In the genomic region with DNA sequence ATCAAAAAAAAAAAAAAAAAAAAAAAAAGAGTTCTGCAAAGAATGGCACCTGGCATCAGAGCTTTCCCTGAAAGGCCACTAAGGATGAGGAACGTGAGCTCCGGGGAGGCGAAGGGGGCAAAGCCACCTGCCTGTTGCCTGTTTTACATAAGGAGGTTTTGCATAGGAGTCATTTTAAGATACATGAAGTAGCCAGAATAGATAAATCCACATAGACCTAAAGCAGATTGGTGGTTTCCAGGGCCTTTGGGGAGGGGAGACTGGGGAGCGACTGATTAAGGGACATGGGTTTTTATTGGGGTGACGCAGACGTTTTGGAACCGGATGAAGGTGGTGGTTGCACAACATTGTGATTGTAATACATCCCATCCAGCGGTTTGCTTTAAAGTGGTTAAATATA, we compare ENCODE assay signal across 2 cellular contexts.
TF ChIP-seq lines count a peak whose summit lies in the region.

No MANE protein-coding gene starts in this region.

TF ChIP-seq in liver, 16 proteins besides CTCF, POLR2A, EP300 and RAD21:
- TF ChIP-seq ZBTB33 (IDR thresholded peaks at IDR 0.05), result no peak
- TF ChIP-seq RXRA (IDR thresholded peaks at IDR 0.05), result no peak
- TF ChIP-seq EGR1 (IDR thresholded peaks at IDR 0.05; ENCODE audit: low read depth in 2 of 2), result no peak
- no peak for TF ChIP-seq FOXA2 (IDR thresholded peaks at IDR 0.05)
- no peak for TF ChIP-seq ATF3 (IDR thresholded peaks at IDR 0.05)
- no peak for TF ChIP-seq TAF1 (conservative IDR thresholded peaks at IDR 0.05)
- no peak for TF ChIP-seq HNF4A (conservative IDR thresholded peaks at IDR 0.05)
- TF ChIP-seq GABPA (IDR thresholded peaks at IDR 0.05 in 1 of 2, conservative IDR thresholded peaks at IDR 0.05 in 1 of 2), result no peak
- TF ChIP-seq, protein P1, sequence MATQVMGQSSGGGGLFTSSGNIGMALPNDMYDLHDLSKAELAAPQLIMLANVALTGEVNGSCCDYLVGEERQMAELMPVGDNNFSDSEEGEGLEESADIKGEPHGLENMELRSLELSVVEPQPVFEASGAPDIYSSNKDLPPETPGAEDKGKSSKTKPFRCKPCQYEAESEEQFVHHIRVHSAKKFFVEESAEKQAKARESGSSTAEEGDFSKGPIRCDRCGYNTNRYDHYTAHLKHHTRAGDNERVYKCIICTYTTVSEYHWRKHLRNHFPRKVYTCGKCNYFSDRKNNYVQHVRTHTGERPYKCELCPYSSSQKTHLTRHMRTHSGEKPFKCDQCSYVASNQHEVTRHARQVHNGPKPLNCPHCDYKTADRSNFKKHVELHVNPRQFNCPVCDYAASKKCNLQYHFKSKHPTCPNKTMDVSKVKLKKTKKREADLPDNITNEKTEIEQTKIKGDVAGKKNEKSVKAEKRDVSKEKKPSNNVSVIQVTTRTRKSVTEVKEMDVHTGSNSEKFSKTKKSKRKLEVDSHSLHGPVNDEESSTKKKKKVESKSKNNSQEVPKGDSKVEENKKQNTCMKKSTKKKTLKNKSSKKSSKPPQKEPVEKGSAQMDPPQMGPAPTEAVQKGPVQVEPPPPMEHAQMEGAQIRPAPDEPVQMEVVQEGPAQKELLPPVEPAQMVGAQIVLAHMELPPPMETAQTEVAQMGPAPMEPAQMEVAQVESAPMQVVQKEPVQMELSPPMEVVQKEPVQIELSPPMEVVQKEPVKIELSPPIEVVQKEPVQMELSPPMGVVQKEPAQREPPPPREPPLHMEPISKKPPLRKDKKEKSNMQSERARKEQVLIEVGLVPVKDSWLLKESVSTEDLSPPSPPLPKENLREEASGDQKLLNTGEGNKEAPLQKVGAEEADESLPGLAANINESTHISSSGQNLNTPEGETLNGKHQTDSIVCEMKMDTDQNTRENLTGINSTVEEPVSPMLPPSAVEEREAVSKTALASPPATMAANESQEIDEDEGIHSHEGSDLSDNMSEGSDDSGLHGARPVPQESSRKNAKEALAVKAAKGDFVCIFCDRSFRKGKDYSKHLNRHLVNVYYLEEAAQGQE (IDR thresholded peaks at IDR 0.05), result no peak
- no peak for TF ChIP-seq HNF4G (IDR thresholded peaks at IDR 0.05)
- TF ChIP-seq NR2F2 (IDR thresholded peaks at IDR 0.05), result no peak

TF ChIP-seq in HepG2, 621 proteins besides CTCF, POLR2A, EP300 and RAD21 (continued from another document):
- TF ChIP-seq SNAPC4 (CRISPR knock-in tag; IDR thresholded peaks at IDR 0.05) (no peak), MED13 (CRISPR knock-in tag; IDR thresholded peaks at IDR 0.05) (no peak), ZNF616 (CRISPR knock-in tag; IDR thresholded peaks at IDR 0.05; ENCODE audit: low read depth) (no peak), PLSCR1 (CRISPR knock-in tag; IDR thresholded peaks at IDR 0.05; ENCODE audit: borderline replicate concordance) (no peak), ZNF143 (CRISPR knock-in tag; IDR thresholded peaks at IDR 0.05) (no peak), SRY (CRISPR knock-in tag; IDR thresholded peaks at IDR 0.05) (no peak), ZNF383 (CRISPR knock-in tag; IDR thresholded peaks at IDR 0.05; ENCODE audit: borderline replicate concordance) (no peak), CAMTA2 (CRISPR knock-in tag; IDR thresholded peaks at IDR 0.05; ENCODE audit: borderline replicate concordance) (no peak), YEATS4 (CRISPR knock-in tag; IDR thresholded peaks at IDR 0.05; ENCODE audit: borderline replicate concordance) (no peak), REXO4 (CRISPR knock-in tag; IDR thresholded peaks at IDR 0.05; ENCODE audit: borderline replicate concordance) (no peak), AKNA (CRISPR knock-in tag; IDR thresholded peaks at IDR 0.05; ENCODE audit: borderline replicate concordance) (no peak)
- TF ChIP-seq, protein P2, sequence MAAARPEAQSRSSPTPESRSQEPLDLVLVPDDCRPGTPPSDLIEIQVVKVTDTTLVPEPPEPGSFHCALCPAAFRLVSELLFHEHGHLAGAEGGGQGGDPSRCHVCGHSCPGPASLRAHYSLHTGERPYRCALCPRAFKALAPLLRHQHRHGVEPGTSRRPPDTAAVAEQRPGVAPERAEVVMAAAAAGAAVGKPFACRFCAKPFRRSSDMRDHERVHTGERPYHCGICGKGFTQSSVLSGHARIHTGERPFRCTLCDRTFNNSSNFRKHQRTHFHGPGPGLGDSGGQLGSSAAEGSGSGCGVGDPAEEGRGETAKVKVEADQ (CRISPR knock-in tag; IDR thresholded peaks at IDR 0.05; ENCODE audit: borderline replicate concordance), result no peak
